In genomic region chr3:15514663-15515357, GRCh38 we compare ENCODE assay signal across 20 cellular contexts.
"Had no signal": no experiment of that assay in that cellular context is flagged by ENCODE, and none has a peak within 500 bp of the region (broad histone marks: within the 10 kb centered on the region; RNA-seq: fewer than 3 reads in every experiment).

No MANE protein-coding gene starts in this region.

- H3K9me3 ChIP-seq: body of pancreas, left ventricle myocardium inferior, thyroid gland, upper lobe of right lung had no signal

- ATAC-seq: activated naive CD8-positive, alpha-beta T cell treated with anti-CD3 and anti-CD28 coated beads, Interleukin-2, amount 50 U/mL, for 24 hours; activated T-cell treated with anti-CD3 and anti-CD28 coated beads, Interleukin-2, amount 50 U/mL, for 72 hours; body of pancreas; upper lobe of right lung had no signal

- H3K27me3 ChIP-seq: body of pancreas, cardiac muscle cell, thyroid gland, upper lobe of right lung had no signal

- H3K9me3 Mint-ChIP-seq: activated B cell treated with CpG ODN at 0.5 μM for 24 hours; activated CD4-positive, alpha-beta memory T cell treated with anti-CD3 and anti-CD28 coated beads, Interleukin-2, amount 10 ng/mL, durations not matched to agents 7 days and 5 days; activated naive CD8-positive, alpha-beta T cell treated with anti-CD3 and anti-CD28 coated beads, Interleukin-2, amount 50 U/mL, for 24 hours; activated T-cell treated with anti-CD3 and anti-CD28 coated beads, Interleukin-2, amount 50 U/mL, for 72 hours; stimulated activated naive CD8-positive, alpha-beta T cell treated with anti-CD3 and anti-CD28 coated beads, Interleukin-15, Interleukin-2, amounts not matched to agents 100 ng/mL and 50 ng/mL, for 24 hours; T-helper 1 cell treated with Interleukin-12 subunit alpha and Interleukin-12 subunit beta and Interleukin-4 antibody, amounts not matched to agents 30 μg/mL and 1 μg/mL, for 36 hours had no signal

- H3K27ac ChIP-seq: body of pancreas, cardiac muscle cell, left ventricle myocardium inferior, thyroid gland, upper lobe of right lung had no signal

- H3K4me3 ChIP-seq: body of pancreas, cardiac muscle cell, left ventricle myocardium inferior, thyroid gland, upper lobe of right lung had no signal

- H3K27ac Mint-ChIP-seq: activated B cell treated with CpG ODN at 0.5 μM for 24 hours; activated CD4-positive, alpha-beta memory T cell treated with anti-CD3 and anti-CD28 coated beads, Interleukin-2, amount 10 ng/mL, durations not matched to agents 7 days and 5 days; activated naive CD8-positive, alpha-beta T cell treated with anti-CD3 and anti-CD28 coated beads, Interleukin-2, amount 50 U/mL, for 24 hours; activated T-cell treated with anti-CD3 and anti-CD28 coated beads, Interleukin-2, amount 50 U/mL, for 72 hours; stimulated activated naive CD8-positive, alpha-beta T cell treated with anti-CD3 and anti-CD28 coated beads, Interleukin-15, Interleukin-2, amounts not matched to agents 100 ng/mL and 50 ng/mL, for 24 hours; T-helper 1 cell treated with Interleukin-12 subunit alpha and Interleukin-12 subunit beta and Interleukin-4 antibody, amounts not matched to agents 30 μg/mL and 1 μg/mL, for 36 hours had no signal

- H3K27me3 Mint-ChIP-seq: activated B cell treated with CpG ODN at 0.5 μM for 24 hours; activated CD4-positive, alpha-beta memory T cell treated with anti-CD3 and anti-CD28 coated beads, Interleukin-2, amount 10 ng/mL, durations not matched to agents 7 days and 5 days; activated naive CD8-positive, alpha-beta T cell treated with anti-CD3 and anti-CD28 coated beads, Interleukin-2, amount 50 U/mL, for 24 hours; stimulated activated naive CD8-positive, alpha-beta T cell treated with anti-CD3 and anti-CD28 coated beads, Interleukin-15, Interleukin-2, amounts not matched to agents 100 ng/mL and 50 ng/mL, for 24 hours had no signal

- H3K36me3 ChIP-seq: cardiac muscle cell, left ventricle myocardium inferior, thyroid gland, upper lobe of right lung had no signal

- H3K4me1 Mint-ChIP-seq: activated B cell treated with CpG ODN at 0.5 μM for 24 hours; activated CD4-positive, alpha-beta memory T cell treated with anti-CD3 and anti-CD28 coated beads, Interleukin-2, amount 10 ng/mL, durations not matched to agents 7 days and 5 days had no signal

- DNase-seq: activated B cell treated with CpG ODN at 0.5 μM for 24 hours; activated CD4-positive, alpha-beta memory T cell treated with anti-CD3 and anti-CD28 coated beads, Interleukin-2, amount 10 ng/mL, durations not matched to agents 7 days and 5 days; activated CD4-positive, alpha-beta T cell treated with anti-CD3 and anti-CD28 coated beads for 4 hours; activated gamma-delta T cell; activated naive CD4-positive, alpha-beta T cell treated with anti-CD3 and anti-CD28 coated beads, Interleukin-2, amount 50 U/mL, for 16 hours; activated naive CD8-positive, alpha-beta T cell treated with anti-CD3 and anti-CD28 coated beads, Interleukin-2, amount 50 U/mL, for 24 hours; activated T-cell treated with anti-CD3 and anti-CD28 coated beads, Interleukin-2, amount 50 U/mL, for 72 hours; anterior cingulate cortex; body of pancreas; effector memory CD4-positive, alpha-beta T cell; head of caudate nucleus; hypothalamus; left ventricle myocardium inferior; stimulated activated CD4-positive, alpha-beta T cell treated with anti-CD3 and anti-CD28 coated beads, Interleukin-1b, Interleukin-23, amount 100 ng/mL, for 48 hours; substantia nigra; thyroid gland; upper lobe of right lung had no signal

- H3K4me3 Mint-ChIP-seq: activated B cell treated with CpG ODN at 0.5 μM for 24 hours; activated CD4-positive, alpha-beta memory T cell treated with anti-CD3 and anti-CD28 coated beads, Interleukin-2, amount 10 ng/mL, durations not matched to agents 7 days and 5 days; activated naive CD8-positive, alpha-beta T cell treated with anti-CD3 and anti-CD28 coated beads, Interleukin-2, amount 50 U/mL, for 24 hours; activated T-cell treated with anti-CD3 and anti-CD28 coated beads, Interleukin-2, amount 50 U/mL, for 72 hours; stimulated activated naive CD8-positive, alpha-beta T cell treated with anti-CD3 and anti-CD28 coated beads, Interleukin-15, Interleukin-2, amounts not matched to agents 100 ng/mL and 50 ng/mL, for 24 hours; T-helper 1 cell treated with Interleukin-12 subunit alpha and Interleukin-12 subunit beta and Interleukin-4 antibody, amounts not matched to agents 30 μg/mL and 1 μg/mL, for 36 hours had no signal
